In genomic region chr22:36538529-36538928, GRCh38 we compare ENCODE assay signal across 20 cellular contexts.
"Had no signal": no experiment of that assay in that cellular context is flagged by ENCODE, and none has a peak within 500 bp of the region (broad histone marks: within the 10 kb centered on the region; RNA-seq: fewer than 3 reads in every experiment).

No MANE protein-coding gene starts in this region.

- H3K4me3 ChIP-seq: MG63 had no signal

- ATAC-seq: activated T-cell treated with anti-CD3 and anti-CD28 coated beads, Interleukin-2, amount 50 U/mL, for 72 hours; PC-3; T-helper 17 cell had no signal

- H3K9me3 ChIP-seq: MG63 had no signal

- DNase-seq: activated CD4-positive, alpha-beta memory T cell treated with anti-CD3 and anti-CD28 coated beads, Interleukin-2, amount 10 ng/mL, durations not matched to agents 7 days and 5 days; activated CD4-positive, alpha-beta T cell treated with anti-CD3 and anti-CD28 coated beads, Interleukin-2, amount 10 ng/mL, durations not matched to agents 7 days and 5 days; activated CD4-positive, CD25-positive, alpha-beta regulatory T cell; activated CD8-positive, alpha-beta memory T cell treated with anti-CD3 and anti-CD28 coated beads, Interleukin-2, amount 50 U/mL, for 4 hours; activated gamma-delta T cell treated with Interleukin-2 at 50 U/mL for 16 hours; activated naive CD4-positive, alpha-beta T cell treated with anti-CD3 and anti-CD28 coated beads, Interleukin-2, amount 10 ng/mL, durations not matched to agents 7 days and 5 days; activated naive CD8-positive, alpha-beta T cell treated with anti-CD3 and anti-CD28 coated beads, Interleukin-2, amount 10 ng/mL, durations not matched to agents 7 days and 5 days; activated T-cell treated with anti-CD3 and anti-CD28 coated beads, Interleukin-2, amount 50 U/mL, for 72 hours; aorta; central memory CD4-positive, alpha-beta T cell; MG63; NCI-H146; NCI-H187 treated with DMSO at 0.1 percent for 48 hours; NCI-H2081 treated with DMSO at 0.1 percent for 48 hours; NCI-H446; NCI-H524; PC-3; SIG-M5; T-helper 17 cell; T-helper 9 cell had no signal

- H3K27me3 ChIP-seq: MG63 had no signal

- H3K36me3 ChIP-seq: MG63 had no signal
